Comparison of ENCODE assay signal across 17 cellular contexts in genomic region chr10:114517681-114518250, GRCh38.
DNase-seq lines count a peak whose midpoint lies in the region; ATAC-seq, FAIRE-seq and TF ChIP-seq lines count a peak whose summit lies in the region.
"Had no signal": no experiment of that assay in that cellular context is flagged by ENCODE, and none has a peak within 500 bp of the region (broad histone marks: within the 10 kb centered on the region; RNA-seq: fewer than 3 reads in every experiment).

No MANE protein-coding gene starts in this region.

- no peaks in the 10 kb centered on the region for H3K9me3 ChIP-seq in suprapubic skin
- no peaks in the 10 kb centered on the region for H3K9me3 ChIP-seq in SJCRH30 (replicated peaks)
- H3K9me3 ChIP-seq: lower lobe of right lung had no signal

- 90% methylated on average over 7 of the region's 7 CpGs for WGBS in suprapubic skin

- H3K4me1 Mint-ChIP-seq in activated naive CD4-positive, alpha-beta T cell treated with anti-CD3 and anti-CD28 coated beads for 36 hours (ENCODE audit: low read depth), result peaks cover 91% of the 10 kb centered on the region

- peak overlapping the region; percentile 73 for H3K4me2 ChIP-seq in KMS-11
- H3K4me2 ChIP-seq: GM23338 had no signal

- H4K20me1 ChIP-seq in KMS-11 (ENCODE audit: insufficient read depth), result no peaks in the 10 kb centered on the region

- peak overlapping the region; percentile 33; the same call in 1 of the 2 replicates for H2AFZ ChIP-seq in KMS-11 (ENCODE audit: low read depth)
- H2AFZ ChIP-seq: GM23338 had no signal

- H3K4me1 ChIP-seq in KMS-11 (ENCODE audit: low read depth, poor library complexity, severe bottlenecking) (peaks cover 76% of the 10 kb centered on the region), suprapubic skin (peaks cover 80% of the 10 kb centered on the region), SJCRH30 (peaks cover 18% of the 10 kb centered on the region)

- peak overlapping the region; percentile 80 for H3K27ac Mint-ChIP-seq in activated naive CD4-positive, alpha-beta T cell treated with anti-CD3 and anti-CD28 coated beads for 36 hours
- H3K27ac Mint-ChIP-seq: GM23338 had no signal

- peaks cover 2% of the 10 kb centered on the region for H3K36me3 Mint-ChIP-seq in activated naive CD4-positive, alpha-beta T cell treated with anti-CD3 and anti-CD28 coated beads for 36 hours (ENCODE audit: low read depth)
- H3K36me3 Mint-ChIP-seq: natural killer cell treated with Interleukin-12 subunit alpha and Interleukin-12 subunit beta and Interleukin-15 and Interleukin-18, amount 100 ng/mL, for 72 hours had no signal

- no peak for TF ChIP-seq EP300 in suprapubic skin (IDR thresholded peaks at IDR 0.05)

- no peaks in the 10 kb centered on the region for H3K27me3 Mint-ChIP-seq in activated naive CD4-positive, alpha-beta T cell treated with anti-CD3 and anti-CD28 coated beads for 36 hours (ENCODE audit: low read depth)

- ATAC-seq in HG03442 (IDR thresholded peaks at IDR 0.05; ENCODE audit: unreplicated experiment) (no peak), GM18498 (IDR thresholded peaks at IDR 0.05; ENCODE audit: unreplicated experiment) (no peak)
- ATAC-seq: activated CD4-positive, CD25-positive, alpha-beta regulatory T cell treated with anti-CD3 and anti-CD28 coated beads, Interleukin-2, amount 50 U/mL, for 24 hours; GM23338; natural killer cell treated with Interleukin-12 subunit alpha and Interleukin-12 subunit beta and Interleukin-15 and Interleukin-18, amount 100 ng/mL, for 72 hours had no signal

- peak overlapping the region; percentile 22; the same call in 1 of the 2 replicates for H3K9ac ChIP-seq in KMS-11

- no peak for TF ChIP-seq POLR2A in suprapubic skin (IDR thresholded peaks at IDR 0.05)

- H3K27me3 ChIP-seq in KMS-11 (ENCODE audit: insufficient read depth, low read depth) (no peaks in the 10 kb centered on the region), bronchial epithelial cell (ENCODE audit: control insufficient read depth, insufficient read depth, low read length) (no peaks in the 10 kb centered on the region), suprapubic skin (no peaks in the 10 kb centered on the region), SJCRH30 (no peaks in the 10 kb centered on the region)

- no peak overlapping the region for H3K4me3 ChIP-seq in KMS-11 (IDR thresholded peaks at IDR 0.05; ENCODE audit: insufficient read depth, low read depth, low read length)
- no peak overlapping the region for H3K4me3 ChIP-seq in bronchial epithelial cell (ENCODE audit: low read depth, low read length)
- H3K4me3 ChIP-seq in suprapubic skin, result no peak overlapping the region
- no peak overlapping the region for H3K4me3 ChIP-seq in SJCRH30
- H3K4me3 ChIP-seq: GM23338, lower lobe of right lung had no signal

- peak; percentile 16 for DNase-seq in activated naive CD4-positive, alpha-beta T cell treated with anti-CD3 and anti-CD28 coated beads for 36 hours
- DNase-seq in activated naive CD4-positive, alpha-beta T cell treated with Interleukin-2 at 50 U/mL for 16 hours, result no peak
- DNase-seq in bronchial epithelial cell (ENCODE audit: low read depth), result peak; percentile 13
- no peak for DNase-seq in suprapubic skin (ENCODE audit: low spot score in 2 of 2)
- DNase-seq in SJCRH30, result no peak
- DNase-seq: anterior cingulate cortex, DMS 273 treated with DMSO at 0.1 percent for 48 hours, lower lobe of right lung, MV-4-11 had no signal

- peak overlapping the region; percentile 69 for H3K27ac ChIP-seq in KMS-11
- H3K27ac ChIP-seq in suprapubic skin, result peak overlapping the region; percentile 90
- no peak overlapping the region for H3K27ac ChIP-seq in SJCRH30
- H3K27ac ChIP-seq: lower lobe of right lung had no signal

- no peaks in the 10 kb centered on the region for H3K36me3 ChIP-seq in KMS-11 (ENCODE audit: insufficient read depth)
- peaks cover 2% of the 10 kb centered on the region for H3K36me3 ChIP-seq in bronchial epithelial cell (ENCODE audit: control insufficient read depth, insufficient read depth, low read length)
- no peaks in the 10 kb centered on the region for H3K36me3 ChIP-seq in suprapubic skin
- H3K36me3 ChIP-seq in SJCRH30, result no peaks in the 10 kb centered on the region
- H3K36me3 ChIP-seq: lower lobe of right lung had no signal

- intact Hi-C loops in activated naive CD4-positive, alpha-beta T cell treated with anti-CD3 and anti-CD28 coated beads for 36 hours (cut with micrococcal nuclease), result no loop called here

- peak overlapping the region; percentile 53 for H3K4me3 Mint-ChIP-seq in activated naive CD4-positive, alpha-beta T cell treated with anti-CD3 and anti-CD28 coated beads for 36 hours
- H3K4me3 Mint-ChIP-seq: GM23338; natural killer cell treated with Interleukin-12 subunit alpha and Interleukin-12 subunit beta and Interleukin-15 and Interleukin-18, amount 100 ng/mL, for 72 hours had no signal

- no peak for FAIRE-seq in bronchial epithelial cell (lab: Jason Lieb, UNC)
- FAIRE-seq: colon, endothelial cell of umbilical vein had no signal

- H3K79me2 ChIP-seq in KMS-11 (ENCODE audit: insufficient read depth, low read depth), result peaks cover 54% of the 10 kb centered on the region

- CTCF ChIA-PET in activated naive CD4-positive, alpha-beta T cell treated with anti-CD3 and anti-CD28 coated beads for 36 hours (lab: Charles Lee), result interaction anchor here (0.7 to 21.9 kb wide), 10 partner anchors 8 to 304 kb away, joined by 3 to 307 read pairs (median 4); no protein-coding TSS in a partner anchor

- no peaks in the 10 kb centered on the region for H3K9me3 Mint-ChIP-seq in activated naive CD4-positive, alpha-beta T cell treated with anti-CD3 and anti-CD28 coated beads for 36 hours
- H3K9me3 Mint-ChIP-seq: GM23338; natural killer cell treated with Interleukin-12 subunit alpha and Interleukin-12 subunit beta and Interleukin-15 and Interleukin-18, amount 100 ng/mL, for 72 hours had no signal

- TF ChIP-seq CTCF in KMS-11 (conservative IDR thresholded peaks at IDR 0.05; ENCODE audit: low read depth, low read length) (no peak), bronchial epithelial cell (IDR thresholded peaks at IDR 0.05; ENCODE audit: insufficient read depth, low read length, severe bottlenecking) (no peak), suprapubic skin (IDR thresholded peaks at IDR 0.05) (no peak)

Comparison
In these comparisons a context has a peak if more than half of its experiments do, and no peak if none do; other contexts are left out.
1. DNase-seq: peak in activated naive CD4-positive, alpha-beta T cell treated with anti-CD3 and anti-CD28 coated beads for 36 hours (single experiment) and bronchial epithelial cell (single experiment); none in activated naive CD4-positive, alpha-beta T cell treated with Interleukin-2 at 50 U/mL for 16 hours (single experiment), suprapubic skin (0 of 2) and SJCRH30 (0 of 2).